ENCODE assay signal across 10 cellular contexts in genomic region chr12:107127482-107128185, GRCh38.
"Had no signal": no experiment of that assay in that cellular context is flagged by ENCODE, and none has a peak within 500 bp of the region (broad histone marks: within the 10 kb centered on the region; RNA-seq: fewer than 3 reads in every experiment).

No MANE protein-coding gene starts in this region.

- DNase-seq: activated B cell treated with CpG ODN at 0.5 μM for 24 hours; activated CD4-positive, alpha-beta memory T cell treated with anti-CD3 and anti-CD28 coated beads, Interleukin-2, amount 10 ng/mL, durations not matched to agents 7 days and 5 days; activated CD4-positive, alpha-beta T cell treated with anti-CD3 and anti-CD28 coated beads for 4 hours; activated CD8-positive, alpha-beta memory T cell treated with anti-CD3 and anti-CD28 coated beads, Interleukin-2, amount 10 ng/mL, durations not matched to agents 7 days and 5 days; activated naive CD8-positive, alpha-beta T cell treated with anti-CD3 and anti-CD28 coated beads, Interleukin-2, amount 10 ng/mL, durations not matched to agents 7 days and 5 days; dorsolateral prefrontal cortex; foreskin keratinocyte; mesenchymal stem cell; posterior cingulate gyrus had no signal

- ATAC-seq: activated CD8-positive, alpha-beta memory T cell treated with anti-CD3 and anti-CD28 coated beads, Interleukin-2, amount 10 ng/mL, durations not matched to agents 7 days and 5 days; naive thymus-derived CD8-positive, alpha-beta T cell had no signal
